33 cellular contexts compared by ENCODE assay signal in the genomic region with DNA sequence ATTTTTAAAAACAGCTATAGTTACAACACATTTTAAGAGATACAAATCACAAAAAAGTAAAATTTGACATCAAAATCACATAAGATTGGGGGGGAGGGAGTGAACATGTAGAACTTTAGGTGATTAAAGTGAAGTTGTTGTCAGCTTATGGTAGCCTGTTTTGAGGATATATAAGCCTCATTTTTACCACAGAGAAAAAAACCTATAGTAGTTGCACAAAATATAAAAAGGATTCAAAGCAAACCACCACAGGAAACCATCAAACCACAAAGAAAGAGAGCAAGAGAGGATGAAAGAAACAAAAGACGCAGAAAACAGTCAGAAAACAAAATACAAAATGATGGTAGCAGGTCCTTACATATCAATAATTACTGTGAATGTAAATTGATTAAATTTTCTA.
"Had no signal": no experiment of that assay in that cellular context is flagged by ENCODE, and none has a peak within 500 bp of the region (broad histone marks: within the 10 kb centered on the region; RNA-seq: fewer than 3 reads in every experiment).

No MANE protein-coding gene starts in this region.

- DNase-seq: Kasumi-1, MG63, NCI-H1048, NCI-H1092 treated with DMSO at 0.1 percent for 48 hours, NCI-H1105 treated with DMSO at 0.1 percent for 48 hours, NCI-H1417, NCI-H1436, NCI-H146, NCI-H1694, NCI-H187, NCI-H1930, NCI-H2029 treated with DMSO at 0.1 percent for 48 hours, NCI-H2081 treated with DMSO at 0.1 percent for 48 hours, NCI-H2107, NCI-H2171, NCI-H226, NCI-H446 treated with DMSO at 0.1 percent for 48 hours, NCI-H510A, NCI-H524, NCI-H526, NCI-H69, NCI-H748 treated with DMSO at 0.1 percent for 48 hours, NCI-H82, PC-9, SHP77, SIG-M5, SK-N-SH, SW 1271, T-helper 1 cell had no signal

- H3K36me3 ChIP-seq: MG63, SJSA1 had no signal

- H3K27ac ChIP-seq: PC-9, RWPE1, SJSA1 had no signal

- H3K4me1 ChIP-seq: SJSA1 had no signal

- H3K9me3 ChIP-seq: MG63, SJSA1, SK-N-SH had no signal

- H3K4me3 ChIP-seq: MG63, PC-9, SJSA1 had no signal

- H3K4me2 ChIP-seq: PC-9, SK-N-SH had no signal

- H3K9ac ChIP-seq: SK-N-SH had no signal

- ATAC-seq: Panc1, Right ventricle myocardium inferior had no signal

- H3K27me3 ChIP-seq: MG63, SJSA1 had no signal

- H2AFZ ChIP-seq: PC-9 had no signal
